In genomic region chr7:44765579-44766415, GRCh38 we compare ENCODE assay signal across 1 cellular context.
TF ChIP-seq lines count a peak whose summit lies in the region.

No MANE protein-coding gene starts in this region.

TF ChIP-seq in HepG2, 621 proteins besides CTCF, POLR2A, EP300 and RAD21:
- TF ChIP-seq MTF2 (CRISPR knock-in tag; IDR thresholded peaks at IDR 0.05; ENCODE audit: borderline replicate concordance) (no peak), ZNF510 (CRISPR knock-in tag; IDR thresholded peaks at IDR 0.05; ENCODE audit: low read depth) (no peak)
